ENCODE assay signal across 8 cellular contexts in genomic region chr13:97030705-97031452, GRCh38. TPM values are rescaled to one million over a fixed set of nuclear protein-coding genes. Genes with fewer than 3 reads are reported as not detected.
DNase-seq lines count a peak whose midpoint lies in the region; ATAC-seq and TF ChIP-seq lines count a peak whose summit lies in the region.

No MANE protein-coding gene starts in this region.

- no peaks in the 10 kb centered on the region for H3F3A ChIP-seq in OCI-LY1 (ENCODE audit: insufficient read depth, low read length)

- no peaks in the 10 kb centered on the region for H3K79me2 ChIP-seq in OCI-LY1 (ENCODE audit: insufficient read depth, low read length)

- H3K9ac ChIP-seq in OCI-LY1 (ENCODE audit: low read length) = no peak overlapping the region

- no peak overlapping the region for H2AFZ ChIP-seq in OCI-LY1 (ENCODE audit: low read length)

- peak; percentile 33 for TF ChIP-seq CTCF in C4-2B (conservative IDR thresholded peaks at IDR 0.05)
- TF ChIP-seq CTCF in HFF-Myc (IDR thresholded peaks at IDR 0.05; ENCODE audit: low read depth, low read length, missing control alignments) = peak; percentile 27
- 0 out of 2 replicates have a peak, but pooled peaks have one; percentile 28 for TF ChIP-seq CTCF in OCI-LY1 (IDR thresholded peaks at IDR 0.05; ENCODE audit: low read length)
- TF ChIP-seq CTCF in fibroblast of pulmonary artery (IDR thresholded peaks at IDR 0.05; ENCODE audit: low read length, missing control alignments) = peak; percentile 48

- H3K9me3 ChIP-seq in OCI-LY1 (ENCODE audit: low read length) = no peaks in the 10 kb centered on the region

- no peaks in the 10 kb centered on the region for H3K9me2 ChIP-seq in OCI-LY1 (ENCODE audit: low read depth, low read length)

- no peaks in the 10 kb centered on the region for H4K20me1 ChIP-seq in OCI-LY1 (ENCODE audit: insufficient read depth, low read length)

- H3K36me3 ChIP-seq in OCI-LY1 (ENCODE audit: insufficient read depth, low read length) = no peaks in the 10 kb centered on the region

- H3K27ac ChIP-seq in C4-2B (no peak overlapping the region), OCI-LY1 (ENCODE audit: low read depth, low read length, poor library complexity, severe bottlenecking) (no peak overlapping the region)

- no peak overlapping the region for H3K4me2 ChIP-seq in OCI-LY1 (ENCODE audit: low read length)

- ATAC-seq in HG03342 (IDR thresholded peaks at IDR 0.05; ENCODE audit: unreplicated experiment) = no peak
- no peak for ATAC-seq in GM21786 (IDR thresholded peaks at IDR 0.05; ENCODE audit: unreplicated experiment)
- no peak for ATAC-seq in HG03571 (IDR thresholded peaks at IDR 0.05; ENCODE audit: unreplicated experiment)

- DNase-seq in HFF-Myc (ENCODE audit: extremely low read depth, low read depth) = no peak
- peak; percentile 87 for DNase-seq in fibroblast of pulmonary artery (ENCODE audit: low read depth)
- DNase-seq in ureter (ENCODE audit: low spot score) = no peak

- no peaks in the 10 kb centered on the region for H3K4me1 ChIP-seq in OCI-LY1 (ENCODE audit: insufficient read depth, low read length, severe bottlenecking)

- no peak overlapping the region for H3K4me3 ChIP-seq in HFF-Myc (replicated peaks; ENCODE audit: low read depth, low read length)
- H3K4me3 ChIP-seq in OCI-LY1 (ENCODE audit: low read depth, low read length, poor library complexity, severe bottlenecking) = no peak overlapping the region
- H3K4me3 ChIP-seq in fibroblast of pulmonary artery (replicated peaks; ENCODE audit: low read depth, low read length) = no peak overlapping the region

- H3K27me3 ChIP-seq in OCI-LY1 (ENCODE audit: insufficient read depth, low read length) = no peaks in the 10 kb centered on the region

RNA-seq across cellular contexts. Expression of gene OXGR1, which starts 36.6 kb away (rescaled TPM):
- total RNA-seq in ureter = 3.7 TPM
